ENCODE assay signal across 8 cellular contexts in genomic region chr1:242467556-242468145, GRCh38. TPM values are rescaled to one million over a fixed set of nuclear protein-coding genes. Genes with fewer than 3 reads are reported as not detected.
DNase-seq lines count a peak whose midpoint lies in the region; ATAC-seq and TF ChIP-seq lines count a peak whose summit lies in the region.

No MANE protein-coding gene starts in this region.

- DNase-seq in A673 (ENCODE audit: low spot score), result peak; percentile 76
- DNase-seq in NCI-H226, result peak; percentile 25
- peak; percentile 25 for DNase-seq in activated CD8-positive, alpha-beta T cell treated with anti-CD3 and anti-CD28 coated beads, Interleukin-2, amount 10 ng/mL, durations not matched to agents 7 days and 5 days
- DNase-seq in left cardiac atrium, result no peak
- no peak for DNase-seq in retinal pigment epithelial cell (ENCODE audit: low read depth)
- no peak for DNase-seq in central memory CD4-positive, alpha-beta T cell

- BruUV-seq in A673 (replicated peaks; lab: Mats Ljungman, UMichigan), result no TSS peak

- no peak overlapping the region for H3K27ac ChIP-seq in A673 (ENCODE audit: low read depth, low read length, poor library complexity, severe bottlenecking)

- no peaks in the 10 kb centered on the region for H3K9me3 Mint-ChIP-seq in activated CD8-positive, alpha-beta T cell treated with anti-CD3 and anti-CD28 coated beads, Interleukin-2, amount 10 ng/mL, durations not matched to agents 7 days and 5 days (ENCODE audit: insufficient read depth)

- TF ChIP-seq CTCF in A673 (conservative IDR thresholded peaks at IDR 0.05; ENCODE audit: low read depth, low read length) (peak; percentile 64), GM12872 (IDR thresholded peaks at IDR 0.05; ENCODE audit: insufficient read depth, low read depth, low read length) (peak; percentile 75), retinal pigment epithelial cell (conservative IDR thresholded peaks at IDR 0.05; ENCODE audit: low read depth, low read length) (peak; percentile 89)

- H3K27me3 ChIP-seq in A673 (replicated peaks; ENCODE audit: insufficient read depth, low read depth, low read length, poor library complexity), result no peaks in the 10 kb centered on the region

- H3K36me3 ChIP-seq in A673 (ENCODE audit: insufficient read depth, low read length, poor library complexity, severe bottlenecking), result no peaks in the 10 kb centered on the region

- H3K4me1 Mint-ChIP-seq in activated CD8-positive, alpha-beta T cell treated with anti-CD3 and anti-CD28 coated beads, Interleukin-2, amount 10 ng/mL, durations not matched to agents 7 days and 5 days (ENCODE audit: low read depth), result no peaks in the 10 kb centered on the region

- ATAC-seq in HG02970 (IDR thresholded peaks at IDR 0.05; ENCODE audit: low FRiP score, unreplicated experiment) (peak; percentile 76), left cardiac atrium (peak; percentile 71 to 78)
- no peak for ATAC-seq in activated CD8-positive, alpha-beta T cell treated with anti-CD3 and anti-CD28 coated beads, Interleukin-2, amount 10 ng/mL, durations not matched to agents 7 days and 5 days

- intact Hi-C loops in A673 (cut with micrococcal nuclease; ENCODE audit: unreplicated experiment), result loop anchor here (5.0 to 10.0 kb wide), 2 partner anchors 327 to 860 kb away; no protein-coding TSS in a partner anchor
- intact Hi-C loops in left cardiac atrium (cut with DNase I), result loop anchor here in 1 of 2 donors (5.0 kb wide), 1 partner anchor 855 kb away; no protein-coding TSS in a partner anchor

- H3K36me3 Mint-ChIP-seq in activated CD8-positive, alpha-beta T cell treated with anti-CD3 and anti-CD28 coated beads, Interleukin-2, amount 10 ng/mL, durations not matched to agents 7 days and 5 days (ENCODE audit: low read depth), result no peaks in the 10 kb centered on the region

- peaks cover 13% of the 10 kb centered on the region for H3K4me1 ChIP-seq in A673 (ENCODE audit: insufficient read depth, low read length, poor library complexity, severe bottlenecking)

- no peaks in the 10 kb centered on the region for H3K9me3 ChIP-seq in A673 (ENCODE audit: low read depth, low read length, poor library complexity, severe bottlenecking)

- CTCF ChIA-PET in A673 (lab: Charles Lee), result no interaction called here
- CTCF ChIA-PET in activated CD8-positive, alpha-beta T cell treated with anti-CD3 and anti-CD28 coated beads, Interleukin-2, amount 10 ng/mL, durations not matched to agents 7 days and 5 days (lab: Charles Lee), result no interaction called here

- H3K4me3 ChIP-seq in A673 (ENCODE audit: low read depth, low read length, poor library complexity, severe bottlenecking), result no peak overlapping the region
- H3K4me3 ChIP-seq in retinal pigment epithelial cell (ENCODE audit: low read length), result no peak overlapping the region

- POLR2A ChIA-PET in A673 (lab: Charles Lee; ENCODE audit: low non-redundant PET), result no interaction called here
- POLR2A ChIA-PET in activated CD8-positive, alpha-beta T cell treated with anti-CD3 and anti-CD28 coated beads, Interleukin-2, amount 10 ng/mL, durations not matched to agents 7 days and 5 days (lab: Charles Lee), result no interaction called here

- no peaks in the 10 kb centered on the region for H3K27me3 Mint-ChIP-seq in activated CD8-positive, alpha-beta T cell treated with anti-CD3 and anti-CD28 coated beads, Interleukin-2, amount 10 ng/mL, durations not matched to agents 7 days and 5 days (ENCODE audit: low read depth)

- H3K4me3 Mint-ChIP-seq in activated CD8-positive, alpha-beta T cell treated with anti-CD3 and anti-CD28 coated beads, Interleukin-2, amount 10 ng/mL, durations not matched to agents 7 days and 5 days, result no peak overlapping the region

- no peak overlapping the region for H3K27ac Mint-ChIP-seq in activated CD8-positive, alpha-beta T cell treated with anti-CD3 and anti-CD28 coated beads, Interleukin-2, amount 10 ng/mL, durations not matched to agents 7 days and 5 days

RNA-seq across cellular contexts. Expression of gene PLD5, which starts 56.8 kb away (rescaled TPM):
- total RNA-seq in A673 (2021) (6.9 and 9.2 TPM in 2 replicates), left cardiac atrium (under 1 TPM in 1 of 2 donors, not detected in 1; 0.05 TPM)
- total RNA-seq in activated CD8-positive, alpha-beta T cell treated with anti-CD3 and anti-CD28 coated beads, Interleukin-2, amount 10 ng/mL, durations not matched to agents 7 days and 5 days, result not detected

Comparison
In these comparisons a context has a peak if more than half of its experiments do, and no peak if none do; other contexts are left out.
1. DNase-seq: peak in A673 (single experiment), NCI-H226 (single experiment) and activated CD8-positive, alpha-beta T cell treated with anti-CD3 and anti-CD28 coated beads, Interleukin-2, amount 10 ng/mL, durations not matched to agents 7 days and 5 days (single experiment); none in left cardiac atrium (single experiment), retinal pigment epithelial cell (single experiment) and central memory CD4-positive, alpha-beta T cell (single experiment).
2. Peak in every context shown above with its lines, with median percentiles within 50 percentile points of each other: CTCF ChIP-seq.